Comparison of ENCODE assay signal across 10 cellular contexts in the genomic region with DNA sequence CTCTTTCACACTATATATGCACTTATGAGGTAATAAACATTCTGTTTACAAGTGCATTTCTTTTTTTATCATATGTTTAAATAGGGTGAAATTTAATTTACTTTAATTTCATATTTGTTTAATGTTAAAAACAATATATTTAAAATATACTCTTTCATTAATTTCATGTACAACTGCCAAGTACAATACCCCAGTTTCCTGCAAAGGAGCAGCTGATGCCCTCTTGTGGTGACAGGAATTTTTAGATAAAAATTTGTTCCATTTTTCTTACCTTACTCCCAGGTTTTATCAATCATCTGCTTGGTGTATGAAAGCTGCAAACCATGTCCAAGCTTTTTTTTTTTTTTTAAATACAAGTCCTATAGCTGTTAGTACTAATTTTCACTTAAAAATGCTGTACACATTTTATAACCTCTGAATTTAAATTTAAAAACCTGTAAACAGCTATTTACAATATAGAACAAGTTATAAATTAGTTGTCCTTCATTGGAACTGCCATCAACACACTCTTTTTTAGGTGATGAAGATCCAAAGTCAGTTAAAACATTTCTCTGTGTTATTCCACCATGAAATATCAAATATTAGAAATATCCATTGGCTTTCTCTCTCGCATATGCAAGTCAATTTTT. TPM values are rescaled to one million over a fixed set of nuclear protein-coding genes. Genes with fewer than 3 reads are reported as not detected.
A peak's percentile ranks its signal among the peaks of the same experiment; 100 is the strongest.
DNase-seq lines count a peak whose midpoint lies in the region; ATAC-seq and TF ChIP-seq lines count a peak whose summit lies in the region.
"Had no signal": no experiment of that assay in that cellular context is flagged by ENCODE, and none has a peak within 500 bp of the region (broad histone marks: within the 10 kb centered on the region; RNA-seq: fewer than 3 reads in every experiment).

No MANE protein-coding gene starts in this region.

- no peak overlapping the region for H3K4me3 ChIP-seq in choroid plexus epithelial cell (ENCODE audit: low read depth, low read length)
- no peak overlapping the region for H3K4me3 ChIP-seq in prostate gland

- H3K36me3 ChIP-seq in prostate gland: no peaks in the 10 kb centered on the region

- H3K36me3 Mint-ChIP-seq in T-helper 17 cell (ENCODE audit: low read depth): no peaks in the 10 kb centered on the region

- no peaks in the 10 kb centered on the region for H3K4me1 Mint-ChIP-seq in T-helper 17 cell

- no peak overlapping the region for H3K27ac Mint-ChIP-seq in T-helper 17 cell
- H3K27ac Mint-ChIP-seq: activated T-cell treated with anti-CD3 and anti-CD28 coated beads, Interleukin-2, amount 50 U/mL, for 24 hours had no signal

- ATAC-seq in T-helper 17 cell (no peak), GM18517 (IDR thresholded peaks at IDR 0.05; ENCODE audit: unreplicated experiment) (no peak)

- TF ChIP-seq CTCF in choroid plexus epithelial cell (conservative IDR thresholded peaks at IDR 0.05; ENCODE audit: low read depth, low read length): peak; percentile 67
- TF ChIP-seq CTCF in prostate gland (IDR thresholded peaks at IDR 0.05): peak in 3 of 4 experiments; percentile 18 to 37 (median 27)
- no peak for TF ChIP-seq CTCF in GM13976 (IDR thresholded peaks at IDR 0.05; ENCODE audit: borderline replicate concordance, control extremely low read depth, extremely low read depth, insufficient read depth, missing control alignments)

- intact Hi-C loops in prostate gland (cut with DNase I): no loop called here

- no peak overlapping the region for H3K4me3 Mint-ChIP-seq in T-helper 17 cell
- H3K4me3 Mint-ChIP-seq: activated T-cell treated with anti-CD3 and anti-CD28 coated beads, Interleukin-2, amount 50 U/mL, for 24 hours had no signal

- WGBS in prostate gland: 97% methylated on average over 1 of the region's 1 CpG

- in situ Hi-C loops in GM13976 (cut with MboI; ENCODE audit: low sequenced_read_pairs, unreplicated experiment): loop anchor here (25.0 kb wide), 1 partner anchor 948 kb away; no protein-coding TSS in a partner anchor

- no peaks in the 10 kb centered on the region for H3K27me3 ChIP-seq in prostate gland (replicated peaks; ENCODE audit: insufficient read depth)

- TF ChIP-seq POLR2A in prostate gland (IDR thresholded peaks at IDR 0.05): no peak

- H3K27ac ChIP-seq in prostate gland: no peak overlapping the region

- no peaks in the 10 kb centered on the region for H3K4me1 ChIP-seq in prostate gland (replicated peaks)

- peaks cover 22% of the 10 kb centered on the region for H3K27me3 Mint-ChIP-seq in T-helper 17 cell

- peak; percentile 46 for DNase-seq in NCI-H2171 treated with DMSO at 0.1 percent for 48 hours (lab: John Stamatoyannopoulos, UW)
- no peak for DNase-seq in NCI-H2171 (lab: John Stamatoyannopoulos, UW)
- DNase-seq in NCI-H1105 (lab: John Stamatoyannopoulos, UW): peak; percentile 21
- DNase-seq in choroid plexus epithelial cell (ENCODE audit: low read depth): peak; percentile 38
- DNase-seq in prostate gland (ENCODE audit: low spot score): no peak
- no peak for DNase-seq in T-helper 17 cell
- DNase-seq in GM13976 (ENCODE audit: low spot score): no peak
- DNase-seq: activated T-cell treated with anti-CD3 and anti-CD28 coated beads, Interleukin-2, amount 50 U/mL, for 24 hours; C1 segment of cervical spinal cord had no signal

- H3K9me3 ChIP-seq in prostate gland: no peaks in the 10 kb centered on the region
- no peaks in the 10 kb centered on the region for H3K9me3 ChIP-seq in T-helper 17 cell (ENCODE audit: control insufficient read depth, low read length, poor library complexity, severe bottlenecking)

RNA-seq across cellular contexts. Expression of a gene that starts 4.9 kb away (rescaled TPM):
- total RNA-seq in prostate gland (1 to 10 TPM; 1.1 to 1.5 TPM), T-helper 17 cell (under 1 TPM in 1 of 2 donors, not detected in 1; 0.21 TPM)

Comparison
In these comparisons a context has a peak if more than half of its experiments do, and no peak if none do; other contexts are left out.
1. DNase-seq: peak in NCI-H2171 treated with DMSO at 0.1 percent for 48 hours (single experiment), NCI-H1105 (single experiment) and choroid plexus epithelial cell (single experiment); none in NCI-H2171 (single experiment), prostate gland (single experiment), T-helper 17 cell (0 of 3) and GM13976 (single experiment).